In the genomic region with DNA sequence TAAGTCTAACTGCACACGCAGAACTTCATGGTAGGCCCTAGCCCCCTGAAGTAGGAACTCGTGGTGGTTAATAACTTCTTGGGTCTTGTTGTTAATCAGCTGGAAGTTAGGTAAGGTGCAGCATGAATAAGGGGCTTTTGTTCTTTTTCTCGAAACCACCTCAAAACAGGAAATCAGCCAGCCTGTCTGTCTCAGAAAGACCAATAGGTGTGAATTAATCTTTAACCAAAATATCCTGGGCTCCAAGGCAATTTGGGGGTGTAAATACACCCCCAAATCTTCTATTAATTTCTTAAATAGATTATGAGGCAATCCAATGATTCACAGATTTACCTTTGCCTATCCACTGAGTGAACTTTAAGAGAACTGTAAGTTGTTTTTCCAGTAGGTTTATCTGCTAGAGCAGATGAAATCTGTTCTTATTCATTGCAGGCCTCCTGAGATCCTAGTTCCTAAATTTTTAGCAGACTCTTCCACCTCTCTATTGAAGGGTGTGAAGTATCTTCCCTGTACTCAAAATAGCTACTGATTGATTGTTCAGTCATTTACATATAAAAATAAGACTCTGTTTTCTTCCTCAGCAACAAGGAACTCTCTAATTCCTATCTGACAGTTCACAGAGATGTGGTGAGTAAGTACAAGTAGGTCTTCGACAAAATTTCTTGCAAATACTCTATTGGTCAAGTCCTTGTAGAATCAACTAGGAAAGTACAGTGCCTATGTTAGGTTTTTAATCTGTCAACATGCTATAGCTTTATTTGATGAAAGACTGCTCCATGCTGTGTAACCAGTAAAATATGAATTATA, we compare ENCODE assay signal across 10 cellular contexts.
DNase-seq lines count a peak whose midpoint lies in the region; ATAC-seq and TF ChIP-seq lines count a peak whose summit lies in the region.
"Had no signal": no experiment of that assay in that cellular context is flagged by ENCODE, and none has a peak within 500 bp of the region (broad histone marks: within the 10 kb centered on the region; RNA-seq: fewer than 3 reads in every experiment).

No MANE protein-coding gene starts in this region.

- no peaks in the 10 kb centered on the region for H3K27me3 ChIP-seq in BE2C

- no peak for TF ChIP-seq CTCF in fibroblast of villous mesenchyme (IDR thresholded peaks at IDR 0.05; ENCODE audit: insufficient read depth, low read depth, low read length)
- TF ChIP-seq CTCF in BE2C (IDR thresholded peaks at IDR 0.05; ENCODE audit: low read depth, low read length), result no peak

- H3K4me3 ChIP-seq in fibroblast of villous mesenchyme (ENCODE audit: low read depth, low read length) (no peak overlapping the region), BE2C (ENCODE audit: low read depth, low read length) (no peak overlapping the region)
- H3K4me3 ChIP-seq: skin epidermis had no signal

- DNase-seq in EH (ENCODE audit: low read depth), result peak; percentile 37
- peak; percentile 18 for DNase-seq in fibroblast of villous mesenchyme (ENCODE audit: low read depth)
- no peak for DNase-seq in BE2C
- DNase-seq in NCI-H2196 (lab: John Stamatoyannopoulos, UW; ENCODE audit: unreplicated experiment), result no peak
- no peak for DNase-seq in NAMALWA (ENCODE audit: low spot score)
- DNase-seq in NCI-H774 (lab: John Stamatoyannopoulos, UW), result no peak
- DNase-seq: Caco-2 had no signal

- peaks cover 4% of the 10 kb centered on the region; the same call in 1 of the 2 replicates for H3K4me1 ChIP-seq in BE2C
- H3K4me1 ChIP-seq: Caco-2 had no signal

- H3K36me3 ChIP-seq in BE2C, result no peaks in the 10 kb centered on the region

- peak; percentile 86 for ATAC-seq in GM19467 (IDR thresholded peaks at IDR 0.05; ENCODE audit: unreplicated experiment)
- peak; percentile 90 for ATAC-seq in HG03159 (IDR thresholded peaks at IDR 0.05; ENCODE audit: unreplicated experiment)

- H3K9me3 ChIP-seq in BE2C, result no peaks in the 10 kb centered on the region
- H3K9me3 ChIP-seq: Caco-2 had no signal

Comparison
In these comparisons a context has a peak if more than half of its experiments do, and no peak if none do; other contexts are left out.
1. DNase-seq: peak in EH (single experiment) and fibroblast of villous mesenchyme (single experiment); none in BE2C (single experiment), NCI-H2196 (single experiment), NAMALWA (single experiment) and NCI-H774 (single experiment).